In the genomic region with DNA sequence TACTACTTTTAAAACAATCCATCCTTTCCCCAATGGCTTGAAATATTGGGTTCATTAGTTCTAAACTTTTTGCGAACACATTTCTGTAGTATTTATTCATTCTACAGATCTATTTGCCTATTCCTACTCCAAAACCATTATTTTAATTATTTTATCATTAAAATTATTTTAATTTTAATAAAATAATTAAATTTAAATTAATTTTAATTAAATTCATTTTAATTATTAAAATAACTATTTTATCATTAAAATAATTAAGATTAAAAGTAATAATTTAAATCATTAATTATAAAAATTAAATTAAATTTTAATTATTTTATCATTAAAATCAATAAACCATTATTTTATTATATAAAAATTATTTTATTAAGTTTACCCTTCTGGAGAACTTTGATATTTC, we compare ENCODE assay signal across 17 cellular contexts. TPM values are rescaled to one million over a fixed set of nuclear protein-coding genes. Genes with fewer than 3 reads are reported as not detected.
DNase-seq lines count a peak whose midpoint lies in the region; ATAC-seq, FAIRE-seq and TF ChIP-seq lines count a peak whose summit lies in the region.
"Had no signal": no experiment of that assay in that cellular context is flagged by ENCODE, and none has a peak within 500 bp of the region (broad histone marks: within the 10 kb centered on the region; RNA-seq: fewer than 3 reads in every experiment).

No MANE protein-coding gene starts in this region.

- H3K4me1 ChIP-seq in pancreas: peaks cover 7 to 24% (median 15%) of the 10 kb centered on the region in 3 donors
- H3K4me1 ChIP-seq: BLaER1 had no signal

- FAIRE-seq in A204.1 (lab: Jason Lieb, UNC) (peak; percentile 99), RCC 7860 (lab: Jason Lieb, UNC) (peak; percentile 95), endometrium (lab: Jason Lieb, UNC) (peak; percentile 95), pancreas (lab: Jason Lieb, UNC) (peak; percentile 98)
- FAIRE-seq: GM12878, HTR-8/SVneo had no signal

- H3K27me3 ChIP-seq in pancreas: no peaks in the 10 kb centered on the region
- H3K27me3 ChIP-seq: BLaER1 had no signal

- ATAC-seq in pancreas: no peak
- ATAC-seq: GM12878, GM23338 had no signal

- TF ChIP-seq CTCF in pancreas (IDR thresholded peaks at IDR 0.05): no peak
- no peak for TF ChIP-seq CTCF in GM20000 (IDR thresholded peaks at IDR 0.05; ENCODE audit: extremely low read depth, missing control alignments)

- no peak overlapping the region for H3K27ac ChIP-seq in pancreas
- H3K27ac ChIP-seq: 22Rv1, BLaER1 had no signal

- H3K36me3 ChIP-seq in pancreas: peaks cover 0 to 9% (median 0%) of the 10 kb centered on the region in 3 donors

- 96 to 98% methylated on average over 1 of the region's 1 CpG for WGBS in pancreas, 2 donors

- H3K4me3 ChIP-seq in pancreas: no peak overlapping the region
- H3K4me3 ChIP-seq: BLaER1, GM12878, GM23338 had no signal

- no peaks in the 10 kb centered on the region for H3K9me3 ChIP-seq in pancreas
- H3K9me3 ChIP-seq: BLaER1 had no signal

- intact Hi-C loops in pancreas (cut with DNase I): no loop called here
- intact Hi-C loops in cardiac septum (cut with DNase I): no loop called here

- DNase-seq in RCC 7860 (ENCODE audit: low spot score): no peak
- DNase-seq in pancreas: no peak
- no peak for DNase-seq in GM20000 (ENCODE audit: low spot score)
- no peak for DNase-seq in cardiac septum (ENCODE audit: low spot score)
- no peak for DNase-seq in dermis blood vessel endothelial cell
- DNase-seq: Calu3; CD4-positive, alpha-beta memory T cell; DMS79 treated with DMSO at 0.1 percent for 48 hours; HCEC 1CT; IMR-90 had no signal

RNA-seq across cellular contexts. Expression of a gene that starts 15.6 kb away (rescaled TPM):
- total RNA-seq in pancreas: 10 to 100 TPM; 29.8 to 46.7 (median 38.0) TPM
- 10 to 100 TPM; 12.1 to 15.5 TPM for polyA plus RNA-seq in pancreas
- 18.5 TPM for total RNA-seq in cardiac septum
- 88.3 and 99.5 TPM in 2 replicates for total RNA-seq in dermis blood vessel endothelial cell
